14 cellular contexts compared by ENCODE assay signal in genomic region chr15:57345584-57345983, GRCh38. TPM values are rescaled to one million over a fixed set of nuclear protein-coding genes. Genes with fewer than 3 reads are reported as not detected.
DNase-seq lines count a peak whose midpoint lies in the region; ATAC-seq and TF ChIP-seq lines count a peak whose summit lies in the region.
"Had no signal": no experiment of that assay in that cellular context is flagged by ENCODE, and none has a peak within 500 bp of the region (broad histone marks: within the 10 kb centered on the region; RNA-seq: fewer than 3 reads in every experiment).

No MANE protein-coding gene starts in this region.

- CTCF ChIA-PET in MCF 10A (lab: Yijun Ruan, JAX): interaction anchor here (0.5 to 11.7 kb wide), 9 partner anchors 102 to 901 kb away, joined by 3 to 400 read pairs (median 3); no protein-coding TSS in a partner anchor

- no peak overlapping the region for H3K27ac ChIP-seq in lung (ENCODE audit: low read depth in 1 of 2, low read length in 1 of 2)
- H3K27ac ChIP-seq: gastrocnemius medialis, thoracic aorta had no signal

- POLR2A ChIA-PET in MCF 10A (lab: Yijun Ruan, JAX): no interaction called here

- TF ChIP-seq CTCF in astrocyte of the spinal cord (IDR thresholded peaks at IDR 0.05; ENCODE audit: low read depth, low read length) (peak; percentile 57), lung (IDR thresholded peaks at IDR 0.05; ENCODE audit: control extremely low read depth, extremely low read depth) (no peak), MCF 10A (IDR thresholded peaks at IDR 0.05; ENCODE audit: unreplicated experiment) (no peak)

- H3K4me3 Mint-ChIP-seq in MCF 10A (ENCODE audit: unreplicated experiment): no peak overlapping the region
- H3K4me3 Mint-ChIP-seq: naive thymus-derived CD8-positive, alpha-beta T cell had no signal

- no peaks in the 10 kb centered on the region for H3K36me3 Mint-ChIP-seq in MCF 10A (ENCODE audit: insufficient read depth, unreplicated experiment)
- H3K36me3 Mint-ChIP-seq: naive thymus-derived CD8-positive, alpha-beta T cell had no signal

- no peak overlapping the region for H3K27ac Mint-ChIP-seq in MCF 10A (ENCODE audit: low read depth, unreplicated experiment)

- H3K4me3 ChIP-seq in astrocyte of the spinal cord (ENCODE audit: low read depth, low read length) (no peak overlapping the region), lung (no peak overlapping the region)
- H3K4me3 ChIP-seq: gastrocnemius medialis, thoracic aorta had no signal

- ATAC-seq in lung (ENCODE audit: insufficient read depth, low FRiP score): peak; percentile 42
- ATAC-seq: gastrocnemius medialis; naive thymus-derived CD8-positive, alpha-beta T cell had no signal

- peak; percentile 30 for DNase-seq in DMS153 (lab: John Stamatoyannopoulos, UW)
- no peak for DNase-seq in DMS153 treated with DMSO at 0.1 percent for 48 hours (lab: John Stamatoyannopoulos, UW; ENCODE audit: unreplicated experiment)
- DNase-seq in HT-29 (ENCODE audit: low spot score): peak; percentile 50
- no peak for DNase-seq in astrocyte of the spinal cord (ENCODE audit: low read depth, low spot score)
- DNase-seq in lung (ENCODE audit: low spot score): no peak
- DNase-seq in MCF 10A (ENCODE audit: unreplicated experiment): no peak
- no peak for DNase-seq in activated CD4-positive, CD25-positive, alpha-beta regulatory T cell (lab: John Stamatoyannopoulos, UW)
- no peak for DNase-seq in activated CD4-positive, alpha-beta T cell treated with anti-CD3 and anti-CD28 coated beads, Interleukin-2, amount 50 U/mL, for 1 hour
- DNase-seq: 8988T; activated CD8-positive, alpha-beta memory T cell treated with anti-CD3 and anti-CD28 coated beads for 24 hours; gastrocnemius medialis; naive thymus-derived CD8-positive, alpha-beta T cell; stimulated activated CD4-positive, alpha-beta T cell treated with anti-CD3 and anti-CD28 coated beads, Interleukin-1b, Interleukin-23, amount 100 ng/mL, for 48 hours had no signal

- in situ Hi-C loops in astrocyte of the spinal cord (cut with HindIII; ENCODE audit: low sequenced_read_pairs): no loop called here

- no peaks in the 10 kb centered on the region for H3K27me3 ChIP-seq in lung (ENCODE audit: control insufficient read depth, insufficient read depth)
- H3K27me3 ChIP-seq: gastrocnemius medialis had no signal

- no peaks in the 10 kb centered on the region for H3K9me3 ChIP-seq in lung (ENCODE audit: control insufficient read depth in 2 of 2, insufficient read depth in 1 of 2, low read length in 1 of 2)
- H3K9me3 ChIP-seq: gastrocnemius medialis had no signal

- no TSS peak for BruUV-seq in MCF 10A (replicated peaks; lab: Mats Ljungman, UMichigan)

- no peaks in the 10 kb centered on the region for H3K4me1 ChIP-seq in lung (ENCODE audit: control insufficient read depth in 2 of 2, insufficient read depth in 2 of 2, low read length in 2 of 2)
- H3K4me1 ChIP-seq: gastrocnemius medialis had no signal

- no peaks in the 10 kb centered on the region for H3K9me3 Mint-ChIP-seq in MCF 10A (ENCODE audit: unreplicated experiment)
- H3K9me3 Mint-ChIP-seq: naive thymus-derived CD8-positive, alpha-beta T cell had no signal

- H3K36me3 ChIP-seq in lung (ENCODE audit: control insufficient read depth in 2 of 2, insufficient read depth in 2 of 2, low read length in 2 of 2): no peaks in the 10 kb centered on the region
- H3K36me3 ChIP-seq: gastrocnemius medialis, thoracic aorta had no signal

- no peaks in the 10 kb centered on the region for H3K4me1 Mint-ChIP-seq in MCF 10A (ENCODE audit: insufficient read depth, unreplicated experiment)
- H3K4me1 Mint-ChIP-seq: naive thymus-derived CD8-positive, alpha-beta T cell had no signal

- H3K27me3 Mint-ChIP-seq in MCF 10A (ENCODE audit: insufficient read depth, unreplicated experiment): no peaks in the 10 kb centered on the region

- intact Hi-C loops in MCF 10A (cut with micrococcal nuclease): no loop called here

- WGBS in lung, 2 donors: 56 to 70% methylated on average over 5 of the region's 5 CpGs

RNA-seq across cellular contexts. Expression of gene CGNL1, which starts 30.7 kb away (rescaled TPM):
- 0.29 and 0.36 TPM in 2 replicates for total RNA-seq in HT-29 (2014; rRNA removed; shearing (Covaris generic))
- total RNA-seq in lung (10 to 100 TPM; 32.8 to 42.5 TPM), MCF 10A (2022) (0.05 TPM in 1 of 2 replicates, not detected in the other)
- polyA plus RNA-seq in lung: 10 to 100 TPM in 1 of 2 donors, 1 to 10 TPM in 1; 9.0 to 13.0 TPM
- total RNA-seq: naive thymus-derived CD8-positive, alpha-beta T cell had no signal
- polyA plus RNA-seq: naive thymus-derived CD8-positive, alpha-beta T cell had no signal

Comparison
In these comparisons a context has a peak if more than half of its experiments do, and no peak if none do; other contexts are left out.
1. DNase-seq: peak in DMS153 (single experiment) and HT-29 (single experiment); none in DMS153 treated with DMSO at 0.1 percent for 48 hours (single experiment), astrocyte of the spinal cord (single experiment), lung (single experiment), MCF 10A (single experiment), activated CD4-positive, CD25-positive, alpha-beta regulatory T cell (0 of 4) and activated CD4-positive, alpha-beta T cell treated with anti-CD3 and anti-CD28 coated beads, Interleukin-2, amount 50 U/mL, for 1 hour (single experiment).
2. RNA of gene CGNL1, which starts 30.7 kb away (total RNA-seq): 32.8 to 42.5 TPM in lung; 0.29 to 0.36 TPM in HT-29 and 0.05 TPM in MCF 10A; every median in the first group is over 10 times any median in the second.